Comparison of ENCODE assay signal across 8 cellular contexts in the genomic region with DNA sequence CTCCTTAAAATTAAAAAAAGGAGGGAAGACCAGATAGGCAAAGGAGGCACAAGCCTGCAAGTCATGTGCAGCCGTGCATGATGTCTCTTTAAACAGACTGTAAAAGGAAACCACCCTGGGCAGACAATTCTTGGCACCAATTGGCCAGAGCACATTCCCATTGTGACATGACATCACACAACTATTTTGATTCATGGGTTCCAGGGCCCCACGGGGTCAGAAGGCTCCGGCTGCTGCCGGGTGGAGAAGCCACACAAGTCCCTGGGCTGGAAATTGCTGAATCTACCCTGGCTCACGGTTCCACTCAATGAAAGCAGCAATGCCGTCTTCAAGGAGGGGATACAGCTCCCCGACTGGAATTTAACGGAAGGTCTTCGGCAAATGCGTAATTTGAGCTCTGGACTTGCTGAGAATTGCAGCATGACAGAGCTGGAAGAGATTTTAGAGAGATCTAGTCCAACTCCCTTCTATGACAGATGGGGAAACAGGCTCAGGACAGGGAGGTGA.
DNase-seq lines count a peak whose midpoint lies in the region; ATAC-seq and TF ChIP-seq lines count a peak whose summit lies in the region.

No MANE protein-coding gene starts in this region.

- peak; percentile 93 for DNase-seq in ELR (ENCODE audit: low read depth)
- peak; percentile 78 for DNase-seq in NCI-H345 (lab: John Stamatoyannopoulos, UW)
- peak; percentile 98 for DNase-seq in choroid plexus epithelial cell (ENCODE audit: low read depth)
- peak; percentile 59 for DNase-seq in lung (ENCODE audit: low spot score)
- DNase-seq in vagina (ENCODE audit: extremely low spot score in 2 of 2), result peak in 1 of 2 donors; percentile 96
- no peak for DNase-seq in D341Med (ENCODE audit: low spot score)
- no peak for DNase-seq in activated CD4-positive, alpha-beta T cell treated with anti-CD3 and anti-CD28 coated beads, Interleukin-2, amount 50 U/mL, for 48 hours

- H3K27ac ChIP-seq in lung (ENCODE audit: low read depth in 1 of 2, low read length in 1 of 2) (peak overlapping the region; percentile 17 to 91), vagina (peak overlapping the region; percentile 57)

- H3K4me1 ChIP-seq in lung (ENCODE audit: control insufficient read depth in 2 of 2, insufficient read depth in 2 of 2, low read length in 2 of 2) (peaks cover 0 to 8% of the 10 kb centered on the region in 2 donors), vagina (peaks cover 23% of the 10 kb centered on the region)

- H3K4me3 ChIP-seq in choroid plexus epithelial cell (ENCODE audit: low read depth, low read length), result peak overlapping the region; percentile 58
- H3K4me3 ChIP-seq in lung, result no peak overlapping the region
- peak overlapping the region in 1 of 2 donors; percentile 4 for H3K4me3 ChIP-seq in vagina

- intact Hi-C loops in vagina (cut with DNase I), result no loop called here

- TF ChIP-seq POLR2A in vagina (IDR thresholded peaks at IDR 0.05), result no peak

- H3K36me3 ChIP-seq in lung (ENCODE audit: control insufficient read depth in 2 of 2, insufficient read depth in 2 of 2, low read length in 2 of 2) (no peaks in the 10 kb centered on the region), vagina (no peaks in the 10 kb centered on the region)

- H3K27me3 ChIP-seq in lung (ENCODE audit: control insufficient read depth, insufficient read depth), result no peaks in the 10 kb centered on the region
- H3K27me3 ChIP-seq in vagina, result no peaks in the 10 kb centered on the region

- TF ChIP-seq CTCF in choroid plexus epithelial cell (conservative IDR thresholded peaks at IDR 0.05; ENCODE audit: low read depth, low read length), result peak; percentile 72
- no peak for TF ChIP-seq CTCF in lung (IDR thresholded peaks at IDR 0.05; ENCODE audit: control extremely low read depth, extremely low read depth)
- TF ChIP-seq CTCF in vagina (IDR thresholded peaks at IDR 0.05), result peak in 1 of 3 experiments; percentile 48

- ATAC-seq in lung (ENCODE audit: insufficient read depth, low FRiP score) (peak; percentile 84), HG02852 (IDR thresholded peaks at IDR 0.05; ENCODE audit: unreplicated experiment) (no peak)

- H3K9me3 ChIP-seq in lung (ENCODE audit: control insufficient read depth in 2 of 2, insufficient read depth in 1 of 2, low read length in 1 of 2), result peaks cover 0 to 2% of the 10 kb centered on the region in 2 donors
- H3K9me3 ChIP-seq in vagina, result no peaks in the 10 kb centered on the region

- WGBS in lung, 2 donors, result 8 to 10% methylated on average over 10 of the region's 10 CpGs

Comparison
In these comparisons a context has a peak if more than half of its experiments do, and no peak if none do; other contexts are left out.
1. DNase-seq: peak in ELR (single experiment), NCI-H345 (single experiment), choroid plexus epithelial cell (single experiment) and lung (single experiment); none in D341Med (single experiment) and activated CD4-positive, alpha-beta T cell treated with anti-CD3 and anti-CD28 coated beads, Interleukin-2, amount 50 U/mL, for 48 hours (0 of 2).